ENCODE assay signal across 20 cellular contexts in genomic region chr2:8558096-8558495, GRCh38.
"Had no signal": no experiment of that assay in that cellular context is flagged by ENCODE, and none has a peak within 500 bp of the region (broad histone marks: within the 10 kb centered on the region; RNA-seq: fewer than 3 reads in every experiment).

No MANE protein-coding gene starts in this region.

- H3K36me3 Mint-ChIP-seq: type B pancreatic cell had no signal

- ATAC-seq: SK-N-SH treated with all-trans-retinoic acid at 6 μM for 48 hours, T-cell had no signal

- H3K27me3 ChIP-seq: brain microvascular endothelial cell had no signal

- H3K9me3 Mint-ChIP-seq: central memory CD8-positive, alpha-beta T cell had no signal

- H3K4me1 Mint-ChIP-seq: central memory CD8-positive, alpha-beta T cell; nephron; T-cell had no signal

- DNase-seq: activated CD4-positive, alpha-beta T cell treated with anti-CD3 and anti-CD28 coated beads for 1 hour; activated CD4-positive, alpha-beta T cell treated with anti-CD3 and anti-CD28 coated beads, Interleukin-2, amount 50 U/mL, for 48 hours; activated T-cell treated with anti-CD3 and anti-CD28 coated beads, Interleukin-2, amount 50 U/mL, for 24 hours; anterior cingulate cortex; brain microvascular endothelial cell; erythroblast; foreskin melanocyte; glutamatergic neuron; hippocampal formation; islet precursor cell; stimulated activated CD4-positive, alpha-beta T cell treated with anti-CD3 and anti-CD28 coated beads, Interleukin-2, amount 100 ng/mL, for 24 hours; T-cell had no signal

- H3K36me3 ChIP-seq: brain microvascular endothelial cell had no signal

- H3K27me3 Mint-ChIP-seq: activated T-cell treated with anti-CD3 and anti-CD28 coated beads, Interleukin-2, amount 50 U/mL, for 24 hours; central memory CD8-positive, alpha-beta T cell; stimulated activated naive CD8-positive, alpha-beta T cell treated with anti-CD3 and anti-CD28 coated beads, Interleukin-15, Interleukin-2, amounts not matched to agents 100 ng/mL and 50 ng/mL, for 24 hours; T-cell; type B pancreatic cell had no signal

- H3K27ac Mint-ChIP-seq: activated T-cell treated with anti-CD3 and anti-CD28 coated beads, Interleukin-2, amount 50 U/mL, for 24 hours; mesothelial cell of epicardium; nephron; stimulated activated naive CD8-positive, alpha-beta T cell treated with anti-CD3 and anti-CD28 coated beads, Interleukin-15, Interleukin-2, amounts not matched to agents 100 ng/mL and 50 ng/mL, for 24 hours; T-cell; type B pancreatic cell had no signal

- H3K27ac ChIP-seq: brain microvascular endothelial cell, coronary artery had no signal

- H3K4me3 Mint-ChIP-seq: activated T-cell treated with anti-CD3 and anti-CD28 coated beads, Interleukin-2, amount 50 U/mL, for 24 hours; central memory CD8-positive, alpha-beta T cell; mesothelial cell of epicardium; nephron; stimulated activated naive CD8-positive, alpha-beta T cell treated with anti-CD3 and anti-CD28 coated beads, Interleukin-15, Interleukin-2, amounts not matched to agents 100 ng/mL and 50 ng/mL, for 24 hours; T-cell; type B pancreatic cell had no signal

- H3K4me3 ChIP-seq: coronary artery, lung had no signal
